1 cellular context compared by ENCODE assay signal in genomic region chr5:83085106-83085505, GRCh38.
TF ChIP-seq lines count a peak whose summit lies in the region.

No MANE protein-coding gene starts in this region.

TF ChIP-seq in HepG2, 621 proteins besides CTCF, POLR2A, EP300 and RAD21 (continued from another document and continues in another):
- TF ChIP-seq THAP7 (CRISPR knock-in tag; IDR thresholded peaks at IDR 0.05) (no peak), MTA3 (CRISPR knock-in tag; IDR thresholded peaks at IDR 0.05) (no peak), HDAC6 (IDR thresholded peaks at IDR 0.05; ENCODE audit: low read depth, low read length) (no peak), ZNF513 (CRISPR knock-in tag; conservative IDR thresholded peaks at IDR 0.05) (no peak), ZNF572 (CRISPR knock-in tag; IDR thresholded peaks at IDR 0.05) (no peak), RARG (CRISPR knock-in tag; IDR thresholded peaks at IDR 0.05; ENCODE audit: low read depth) (no peak), ZNF251 (CRISPR knock-in tag; IDR thresholded peaks at IDR 0.05) (no peak), GLMP (CRISPR knock-in tag; IDR thresholded peaks at IDR 0.05; ENCODE audit: borderline replicate concordance) (no peak), ZNF484 (CRISPR knock-in tag; IDR thresholded peaks at IDR 0.05; ENCODE audit: borderline replicate concordance, low read depth) (no peak), SIX4 (CRISPR knock-in tag; IDR thresholded peaks at IDR 0.05) (peak; percentile 91), MAX (IDR thresholded peaks at IDR 0.05) (peak; percentile 89), POGK (CRISPR knock-in tag; conservative IDR thresholded peaks at IDR 0.05) (no peak), RFX3 (CRISPR knock-in tag; IDR thresholded peaks at IDR 0.05) (no peak), ZNF660 (CRISPR knock-in tag; IDR thresholded peaks at IDR 0.05; ENCODE audit: borderline replicate concordance, low read depth) (no peak), NR2C2 (CRISPR knock-in tag; IDR thresholded peaks at IDR 0.05; ENCODE audit: borderline replicate concordance) (peak; percentile 45; the same call in 1 of the 2 replicates), KDM3A (CRISPR knock-in tag; IDR thresholded peaks at IDR 0.05; ENCODE audit: low read depth) (no peak), DNMT3B (CRISPR knock-in tag; conservative IDR thresholded peaks at IDR 0.05) (no peak), ZNF331 (CRISPR knock-in tag; IDR thresholded peaks at IDR 0.05) (peak; percentile 59; the same call in 1 of the 2 replicates), KLF13 (CRISPR knock-in tag; IDR thresholded peaks at IDR 0.05) (no peak), ELF4 (CRISPR knock-in tag; IDR thresholded peaks at IDR 0.05; ENCODE audit: borderline replicate concordance) (0 out of 2 replicates have a peak, but pooled peaks have one; percentile 38), THYN1 (CRISPR knock-in tag; IDR thresholded peaks at IDR 0.05; ENCODE audit: borderline replicate concordance, low read depth) (no peak), HOMEZ (CRISPR knock-in tag; IDR thresholded peaks at IDR 0.05; ENCODE audit: low read depth) (peak; percentile 83; the same call in 1 of the 2 replicates), ZNF503 (CRISPR knock-in tag; IDR thresholded peaks at IDR 0.05) (peak; percentile 90), FOXO1 (CRISPR knock-in tag; IDR thresholded peaks at IDR 0.05) (peak; percentile 90), ZNF207 (IDR thresholded peaks at IDR 0.05; ENCODE audit: borderline replicate concordance) (no peak), ARID3A (IDR thresholded peaks at IDR 0.05; ENCODE audit: low read depth, low read length) (peak; percentile 83), MXD4 (CRISPR knock-in tag; IDR thresholded peaks at IDR 0.05) (peak; percentile 55; the same call in 1 of the 2 replicates), CEBPB (IDR thresholded peaks at IDR 0.05; ENCODE audit: borderline replicate concordance, low read depth, low read length) (no peak), ZNF570 (CRISPR knock-in tag; IDR thresholded peaks at IDR 0.05; ENCODE audit: borderline replicate concordance) (no peak), SOX5 (CRISPR knock-in tag; IDR thresholded peaks at IDR 0.05; ENCODE audit: borderline replicate concordance) (peak; percentile 97), ATF2 (CRISPR knock-in tag; IDR thresholded peaks at IDR 0.05) (peak; percentile 47; the same call in 1 of the 2 replicates), ZFP36 (IDR thresholded peaks at IDR 0.05; ENCODE audit: borderline replicate concordance, low read depth, low read length, partially characterized antibody) (peak; percentile 43), ZBTB2 (CRISPR knock-in tag; IDR thresholded peaks at IDR 0.05; ENCODE audit: low read depth) (no peak), MED1 (CRISPR knock-in tag; IDR thresholded peaks at IDR 0.05) (peak; percentile 75), HIC2 (CRISPR knock-in tag; IDR thresholded peaks at IDR 0.05; ENCODE audit: low read depth) (no peak), ZSCAN9 (CRISPR knock-in tag; IDR thresholded peaks at IDR 0.05; ENCODE audit: borderline replicate concordance) (peak; percentile 84; the same call in 1 of the 2 replicates), TRAFD1 (CRISPR knock-in tag; IDR thresholded peaks at IDR 0.05; ENCODE audit: borderline replicate concordance) (no peak), NR0B2 (CRISPR knock-in tag; IDR thresholded peaks at IDR 0.05) (no peak), EHMT2 (IDR thresholded peaks at IDR 0.05; ENCODE audit: borderline replicate concordance, low read depth, low read length) (no peak), ZBTB7B (CRISPR knock-in tag; IDR thresholded peaks at IDR 0.05) (peak; percentile 44; the same call in 1 of the 2 replicates), ZNF713 (CRISPR knock-in tag; IDR thresholded peaks at IDR 0.05) (no peak), SMAD3 (CRISPR knock-in tag; IDR thresholded peaks at IDR 0.05) (peak; percentile 75; the same call in 1 of the 2 replicates), BHLHE40 (IDR thresholded peaks at IDR 0.05; ENCODE audit: low read length) (peak; percentile 24; the same call in 1 of the 2 replicates), MXI1 (IDR thresholded peaks at IDR 0.05; ENCODE audit: borderline replicate concordance, low read depth, low read length) (peak; percentile 98; the same call in 2 of the 3 replicates), ESRRA (CRISPR knock-in tag; IDR thresholded peaks at IDR 0.05; ENCODE audit: low read depth) (no peak)
